Comparison of ENCODE assay signal across 1 cellular context in the genomic region with DNA sequence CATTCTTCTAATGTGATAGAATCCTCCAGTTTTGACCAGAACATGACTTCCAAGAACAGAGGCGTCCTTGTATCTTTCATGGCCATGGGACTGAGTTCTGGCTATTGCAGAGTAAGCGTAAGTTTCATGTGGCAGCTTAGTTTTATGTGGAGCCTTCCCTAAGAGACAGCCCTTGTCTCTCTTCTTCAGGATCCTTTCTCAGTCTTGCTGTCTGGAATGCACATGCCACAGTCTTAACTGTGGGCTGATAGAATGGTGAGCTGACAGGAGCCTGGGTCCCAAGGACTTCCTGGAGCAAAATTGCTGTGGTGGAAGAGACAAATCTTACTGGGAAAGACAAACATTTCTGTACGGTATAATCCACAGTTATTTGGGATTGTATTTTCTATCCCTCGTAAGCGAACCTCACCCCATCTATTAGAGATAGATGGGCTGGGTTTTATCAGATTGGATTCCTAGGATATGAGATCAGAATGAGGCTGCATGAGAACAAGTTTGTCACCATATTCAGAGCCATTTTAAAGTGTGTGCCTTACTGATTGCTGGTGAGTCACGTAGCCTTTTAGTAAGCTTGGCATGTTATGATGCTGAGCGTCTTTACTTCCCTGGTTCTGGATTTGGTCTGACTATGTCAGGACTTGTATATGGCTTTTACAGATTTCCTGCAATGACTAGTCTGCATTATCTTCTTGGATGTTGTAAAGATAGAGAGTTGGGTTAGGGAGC.
TF ChIP-seq lines count a peak whose summit lies in the region.

No MANE protein-coding gene starts in this region.

TF ChIP-seq in H1, 55 proteins besides CTCF, POLR2A, EP300 and RAD21:
- TF ChIP-seq, protein P1, sequence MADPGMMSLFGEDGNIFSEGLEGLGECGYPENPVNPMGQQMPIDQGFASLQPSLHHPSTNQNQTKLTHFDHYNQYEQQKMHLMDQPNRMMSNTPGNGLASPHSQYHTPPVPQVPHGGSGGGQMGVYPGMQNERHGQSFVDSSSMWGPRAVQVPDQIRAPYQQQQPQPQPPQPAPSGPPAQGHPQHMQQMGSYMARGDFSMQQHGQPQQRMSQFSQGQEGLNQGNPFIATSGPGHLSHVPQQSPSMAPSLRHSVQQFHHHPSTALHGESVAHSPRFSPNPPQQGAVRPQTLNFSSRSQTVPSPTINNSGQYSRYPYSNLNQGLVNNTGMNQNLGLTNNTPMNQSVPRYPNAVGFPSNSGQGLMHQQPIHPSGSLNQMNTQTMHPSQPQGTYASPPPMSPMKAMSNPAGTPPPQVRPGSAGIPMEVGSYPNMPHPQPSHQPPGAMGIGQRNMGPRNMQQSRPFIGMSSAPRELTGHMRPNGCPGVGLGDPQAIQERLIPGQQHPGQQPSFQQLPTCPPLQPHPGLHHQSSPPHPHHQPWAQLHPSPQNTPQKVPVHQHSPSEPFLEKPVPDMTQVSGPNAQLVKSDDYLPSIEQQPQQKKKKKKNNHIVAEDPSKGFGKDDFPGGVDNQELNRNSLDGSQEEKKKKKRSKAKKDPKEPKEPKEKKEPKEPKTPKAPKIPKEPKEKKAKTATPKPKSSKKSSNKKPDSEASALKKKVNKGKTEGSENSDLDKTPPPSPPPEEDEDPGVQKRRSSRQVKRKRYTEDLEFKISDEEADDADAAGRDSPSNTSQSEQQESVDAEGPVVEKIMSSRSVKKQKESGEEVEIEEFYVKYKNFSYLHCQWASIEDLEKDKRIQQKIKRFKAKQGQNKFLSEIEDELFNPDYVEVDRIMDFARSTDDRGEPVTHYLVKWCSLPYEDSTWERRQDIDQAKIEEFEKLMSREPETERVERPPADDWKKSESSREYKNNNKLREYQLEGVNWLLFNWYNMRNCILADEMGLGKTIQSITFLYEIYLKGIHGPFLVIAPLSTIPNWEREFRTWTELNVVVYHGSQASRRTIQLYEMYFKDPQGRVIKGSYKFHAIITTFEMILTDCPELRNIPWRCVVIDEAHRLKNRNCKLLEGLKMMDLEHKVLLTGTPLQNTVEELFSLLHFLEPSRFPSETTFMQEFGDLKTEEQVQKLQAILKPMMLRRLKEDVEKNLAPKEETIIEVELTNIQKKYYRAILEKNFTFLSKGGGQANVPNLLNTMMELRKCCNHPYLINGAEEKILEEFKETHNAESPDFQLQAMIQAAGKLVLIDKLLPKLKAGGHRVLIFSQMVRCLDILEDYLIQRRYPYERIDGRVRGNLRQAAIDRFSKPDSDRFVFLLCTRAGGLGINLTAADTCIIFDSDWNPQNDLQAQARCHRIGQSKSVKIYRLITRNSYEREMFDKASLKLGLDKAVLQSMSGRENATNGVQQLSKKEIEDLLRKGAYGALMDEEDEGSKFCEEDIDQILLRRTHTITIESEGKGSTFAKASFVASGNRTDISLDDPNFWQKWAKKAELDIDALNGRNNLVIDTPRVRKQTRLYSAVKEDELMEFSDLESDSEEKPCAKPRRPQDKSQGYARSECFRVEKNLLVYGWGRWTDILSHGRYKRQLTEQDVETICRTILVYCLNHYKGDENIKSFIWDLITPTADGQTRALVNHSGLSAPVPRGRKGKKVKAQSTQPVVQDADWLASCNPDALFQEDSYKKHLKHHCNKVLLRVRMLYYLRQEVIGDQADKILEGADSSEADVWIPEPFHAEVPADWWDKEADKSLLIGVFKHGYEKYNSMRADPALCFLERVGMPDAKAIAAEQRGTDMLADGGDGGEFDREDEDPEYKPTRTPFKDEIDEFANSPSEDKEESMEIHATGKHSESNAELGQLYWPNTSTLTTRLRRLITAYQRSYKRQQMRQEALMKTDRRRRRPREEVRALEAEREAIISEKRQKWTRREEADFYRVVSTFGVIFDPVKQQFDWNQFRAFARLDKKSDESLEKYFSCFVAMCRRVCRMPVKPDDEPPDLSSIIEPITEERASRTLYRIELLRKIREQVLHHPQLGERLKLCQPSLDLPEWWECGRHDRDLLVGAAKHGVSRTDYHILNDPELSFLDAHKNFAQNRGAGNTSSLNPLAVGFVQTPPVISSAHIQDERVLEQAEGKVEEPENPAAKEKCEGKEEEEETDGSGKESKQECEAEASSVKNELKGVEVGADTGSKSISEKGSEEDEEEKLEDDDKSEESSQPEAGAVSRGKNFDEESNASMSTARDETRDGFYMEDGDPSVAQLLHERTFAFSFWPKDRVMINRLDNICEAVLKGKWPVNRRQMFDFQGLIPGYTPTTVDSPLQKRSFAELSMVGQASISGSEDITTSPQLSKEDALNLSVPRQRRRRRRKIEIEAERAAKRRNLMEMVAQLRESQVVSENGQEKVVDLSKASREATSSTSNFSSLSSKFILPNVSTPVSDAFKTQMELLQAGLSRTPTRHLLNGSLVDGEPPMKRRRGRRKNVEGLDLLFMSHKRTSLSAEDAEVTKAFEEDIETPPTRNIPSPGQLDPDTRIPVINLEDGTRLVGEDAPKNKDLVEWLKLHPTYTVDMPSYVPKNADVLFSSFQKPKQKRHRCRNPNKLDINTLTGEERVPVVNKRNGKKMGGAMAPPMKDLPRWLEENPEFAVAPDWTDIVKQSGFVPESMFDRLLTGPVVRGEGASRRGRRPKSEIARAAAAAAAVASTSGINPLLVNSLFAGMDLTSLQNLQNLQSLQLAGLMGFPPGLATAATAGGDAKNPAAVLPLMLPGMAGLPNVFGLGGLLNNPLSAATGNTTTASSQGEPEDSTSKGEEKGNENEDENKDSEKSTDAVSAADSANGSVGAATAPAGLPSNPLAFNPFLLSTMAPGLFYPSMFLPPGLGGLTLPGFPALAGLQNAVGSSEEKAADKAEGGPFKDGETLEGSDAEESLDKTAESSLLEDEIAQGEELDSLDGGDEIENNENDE (IDR thresholded peaks at IDR 0.05; ENCODE audit: insufficient replicate concordance, low read length): no peak
- TF ChIP-seq ASH2L (IDR thresholded peaks at IDR 0.05; ENCODE audit: low read length) (no peak), SIN3A (conservative IDR thresholded peaks at IDR 0.05 in 1 of 2, IDR thresholded peaks at IDR 0.05 in 1 of 2; ENCODE audit: low read depth in 1 of 2, low read length in 2 of 2) (no peak), SRF (IDR thresholded peaks at IDR 0.05; ENCODE audit: low read depth, low read length) (no peak), RNF2 (IDR thresholded peaks at IDR 0.05; ENCODE audit: borderline replicate concordance, low read depth, low read length, missing control alignments, poor library complexity, severe bottlenecking) (no peak), CTBP2 (IDR thresholded peaks at IDR 0.05; ENCODE audit: borderline replicate concordance, insufficient read depth, insufficient read length, low read length) (no peak), RBBP5 (IDR thresholded peaks at IDR 0.05; ENCODE audit: borderline replicate concordance, low read depth, low read length) (no peak), TAF7 (optimal IDR thresholded peaks at IDR 0.05; ENCODE audit: borderline replicate concordance, low read depth, low read length) (no peak), SP2 (IDR thresholded peaks at IDR 0.05; ENCODE audit: low read length) (no peak), GTF2F1 (IDR thresholded peaks at IDR 0.05; ENCODE audit: borderline replicate concordance, low read depth, low read length) (no peak)
- TF ChIP-seq, protein P2, sequence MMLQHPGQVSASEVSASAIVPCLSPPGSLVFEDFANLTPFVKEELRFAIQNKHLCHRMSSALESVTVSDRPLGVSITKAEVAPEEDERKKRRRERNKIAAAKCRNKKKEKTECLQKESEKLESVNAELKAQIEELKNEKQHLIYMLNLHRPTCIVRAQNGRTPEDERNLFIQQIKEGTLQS (IDR thresholded peaks at IDR 0.05; ENCODE audit: insufficient read depth, low read depth, low read length): no peak
- TF ChIP-seq, protein P3, sequence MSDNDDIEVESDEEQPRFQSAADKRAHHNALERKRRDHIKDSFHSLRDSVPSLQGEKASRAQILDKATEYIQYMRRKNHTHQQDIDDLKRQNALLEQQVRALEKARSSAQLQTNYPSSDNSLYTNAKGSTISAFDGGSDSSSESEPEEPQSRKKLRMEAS (IDR thresholded peaks at IDR 0.05): no peak
